11 cellular contexts compared by ENCODE assay signal in the genomic region with DNA sequence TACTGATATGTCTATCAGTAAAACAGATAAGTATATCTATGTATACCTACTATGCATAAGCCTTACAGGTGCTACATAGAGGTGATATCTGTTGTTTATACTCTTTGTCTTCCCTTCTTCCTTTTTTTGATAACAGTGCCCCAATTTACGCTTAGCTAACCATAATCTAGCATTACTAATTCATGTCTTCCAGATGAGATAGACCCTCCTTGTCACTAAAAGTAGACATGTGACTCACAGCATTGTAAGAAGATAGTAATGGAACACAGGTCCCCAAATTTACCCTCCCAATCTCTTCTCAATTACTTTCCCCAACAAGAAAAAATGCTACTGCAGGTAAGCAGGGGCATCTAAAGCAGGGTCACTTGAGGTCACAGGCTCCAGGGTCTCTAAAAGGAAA.
"Had no signal": no experiment of that assay in that cellular context is flagged by ENCODE, and none has a peak within 500 bp of the region (broad histone marks: within the 10 kb centered on the region; RNA-seq: fewer than 3 reads in every experiment).

No MANE protein-coding gene starts in this region.

- H3K27me3 ChIP-seq: tibial artery, uterus had no signal

- H3K27ac ChIP-seq: epithelial cell of prostate, tibial artery, uterus had no signal

- H3K36me3 ChIP-seq: tibial artery, uterus had no signal

- H3K4me3 ChIP-seq: tibial artery, uterus had no signal

- H3K9me3 ChIP-seq: tibial artery, uterus had no signal

- H3K27ac Mint-ChIP-seq: activated CD8-positive, alpha-beta memory T cell treated with anti-CD3 and anti-CD28 coated beads, Interleukin-2, amount 10 ng/mL, durations not matched to agents 7 days and 5 days; activated T-cell treated with anti-CD3 and anti-CD28 coated beads, Interleukin-2, amount 50 U/mL, for 24 hours; dendritic cell treated with granulocyte-macrophage colony-stimulating factor and Interleukin-4, amounts not matched to agents 40 ng/mL and 50 ng/mL, for 4 days had no signal

- ATAC-seq: sciatic nerve had no signal

- H3K27me3 Mint-ChIP-seq: activated CD8-positive, alpha-beta memory T cell treated with anti-CD3 and anti-CD28 coated beads, Interleukin-2, amount 10 ng/mL, durations not matched to agents 7 days and 5 days; activated T-cell treated with anti-CD3 and anti-CD28 coated beads, Interleukin-2, amount 50 U/mL, for 24 hours had no signal

- H3K36me3 Mint-ChIP-seq: activated CD8-positive, alpha-beta memory T cell treated with anti-CD3 and anti-CD28 coated beads, Interleukin-2, amount 10 ng/mL, durations not matched to agents 7 days and 5 days had no signal

- H3K4me1 ChIP-seq: tibial artery, uterus had no signal

- DNase-seq: activated CD4-positive, alpha-beta T cell treated with anti-CD3 and anti-CD28 coated beads, Interleukin-2, amount 50 U/mL, for 4 hours; activated CD8-positive, alpha-beta memory T cell treated with anti-CD3 and anti-CD28 coated beads, Interleukin-2, amount 10 ng/mL, durations not matched to agents 7 days and 5 days; activated gamma-delta T cell; activated T-cell treated with anti-CD3 and anti-CD28 coated beads, Interleukin-2, amount 50 U/mL, for 24 hours; foreskin melanocyte; head of caudate nucleus; tibial artery; uterus had no signal

- H3K4me3 Mint-ChIP-seq: activated CD8-positive, alpha-beta memory T cell treated with anti-CD3 and anti-CD28 coated beads, Interleukin-2, amount 10 ng/mL, durations not matched to agents 7 days and 5 days; activated T-cell treated with anti-CD3 and anti-CD28 coated beads, Interleukin-2, amount 50 U/mL, for 24 hours; dendritic cell treated with granulocyte-macrophage colony-stimulating factor and Interleukin-4, amounts not matched to agents 40 ng/mL and 50 ng/mL, for 4 days had no signal
